Comparison of ENCODE assay signal across 8 cellular contexts in genomic region chr7:41881313-41882130, GRCh38.
DNase-seq lines count a peak whose midpoint lies in the region; ATAC-seq and TF ChIP-seq lines count a peak whose summit lies in the region.

No MANE protein-coding gene starts in this region.

- H3K27me3 Mint-ChIP-seq in activated CD4-positive, alpha-beta T cell treated with anti-CD3 and anti-CD28 coated beads, Interleukin-2, amount 10 ng/mL, durations not matched to agents 24 days and 14 days: no peaks in the 10 kb centered on the region
- H3K27me3 Mint-ChIP-seq in endothelial cell (ENCODE audit: unreplicated experiment): peaks cover 2% of the 10 kb centered on the region

- no peak for TF ChIP-seq CTCF in endothelial cell (IDR thresholded peaks at IDR 0.05; ENCODE audit: unreplicated experiment)

- H3K4me1 Mint-ChIP-seq in activated CD4-positive, alpha-beta T cell treated with anti-CD3 and anti-CD28 coated beads, Interleukin-2, amount 10 ng/mL, durations not matched to agents 24 days and 14 days: peaks cover 49% of the 10 kb centered on the region
- peaks cover 5% of the 10 kb centered on the region for H3K4me1 Mint-ChIP-seq in endothelial cell (ENCODE audit: unreplicated experiment)

- intact Hi-C loops in activated CD4-positive, alpha-beta T cell treated with anti-CD3 and anti-CD28 coated beads, Interleukin-2, amount 10 ng/mL, durations not matched to agents 24 days and 14 days (cut with micrococcal nuclease): loop anchor here (1.0 to 10.0 kb wide), 7 partner anchors 11 to 1934 kb away; partner anchors contain the start of genes INHBA, MRPL32 and PSMA2

- peaks cover 28% of the 10 kb centered on the region for H3K9me3 Mint-ChIP-seq in activated CD4-positive, alpha-beta T cell treated with anti-CD3 and anti-CD28 coated beads, Interleukin-2, amount 10 ng/mL, durations not matched to agents 24 days and 14 days
- H3K9me3 Mint-ChIP-seq in endothelial cell (ENCODE audit: unreplicated experiment): no peaks in the 10 kb centered on the region

- peak; percentile 92 for ATAC-seq in HG03469 (IDR thresholded peaks at IDR 0.05; ENCODE audit: unreplicated experiment)

- peaks cover 26% of the 10 kb centered on the region for H3K36me3 Mint-ChIP-seq in activated CD4-positive, alpha-beta T cell treated with anti-CD3 and anti-CD28 coated beads, Interleukin-2, amount 10 ng/mL, durations not matched to agents 24 days and 14 days (ENCODE audit: low read depth)
- H3K36me3 Mint-ChIP-seq in endothelial cell (ENCODE audit: low read depth, unreplicated experiment): peaks cover 4% of the 10 kb centered on the region

- H3K27ac Mint-ChIP-seq in activated CD4-positive, alpha-beta T cell treated with anti-CD3 and anti-CD28 coated beads, Interleukin-2, amount 10 ng/mL, durations not matched to agents 24 days and 14 days: peak overlapping the region; percentile 98
- no peak overlapping the region for H3K27ac Mint-ChIP-seq in endothelial cell (ENCODE audit: unreplicated experiment)

- peak overlapping the region; percentile 83 for H3K4me3 Mint-ChIP-seq in activated CD4-positive, alpha-beta T cell treated with anti-CD3 and anti-CD28 coated beads, Interleukin-2, amount 10 ng/mL, durations not matched to agents 24 days and 14 days
- no peak overlapping the region for H3K4me3 Mint-ChIP-seq in endothelial cell (ENCODE audit: unreplicated experiment)

- DNase-seq in NK-92 treated with Interleukin-12 subunit alpha and Interleukin-12 subunit beta, amount 100 ng/mL, for 24 hours (lab: John Stamatoyannopoulos, UW): peak; percentile 73
- DNase-seq in NK-92 (lab: John Stamatoyannopoulos, UW; ENCODE audit: unreplicated experiment) (no peak), foreskin melanocyte (peak; percentile 7), endothelial cell (ENCODE audit: low spot score) (no peak), OCI-M2 (lab: John Stamatoyannopoulos, UW; ENCODE audit: unreplicated experiment) (no peak)
- peak; percentile 93 for DNase-seq in activated CD4-positive, alpha-beta T cell treated with anti-CD3 and anti-CD28 coated beads, Interleukin-2, amount 10 ng/mL, durations not matched to agents 24 days and 14 days
- DNase-seq in stimulated activated CD4-positive, alpha-beta T cell treated with anti-CD3 and anti-CD28 coated beads, TNF-alpha, amount 100 ng/mL, for 4 hours (ENCODE audit: low read depth in 3 of 3): peak; percentile 29 to 55 (median 39)

Comparison
In these comparisons a context has a peak if more than half of its experiments do, and no peak if none do; other contexts are left out.
1. DNase-seq: peak in NK-92 treated with Interleukin-12 subunit alpha and Interleukin-12 subunit beta, amount 100 ng/mL, for 24 hours (single experiment), activated CD4-positive, alpha-beta T cell treated with anti-CD3 and anti-CD28 coated beads, Interleukin-2, amount 10 ng/mL, durations not matched to agents 24 days and 14 days (single experiment), foreskin melanocyte (single experiment) and stimulated activated CD4-positive, alpha-beta T cell treated with anti-CD3 and anti-CD28 coated beads, TNF-alpha, amount 100 ng/mL, for 4 hours (3 of 3); none in NK-92 (single experiment), endothelial cell (single experiment) and OCI-M2 (single experiment).